13 cellular contexts compared by ENCODE assay signal in the genomic region with DNA sequence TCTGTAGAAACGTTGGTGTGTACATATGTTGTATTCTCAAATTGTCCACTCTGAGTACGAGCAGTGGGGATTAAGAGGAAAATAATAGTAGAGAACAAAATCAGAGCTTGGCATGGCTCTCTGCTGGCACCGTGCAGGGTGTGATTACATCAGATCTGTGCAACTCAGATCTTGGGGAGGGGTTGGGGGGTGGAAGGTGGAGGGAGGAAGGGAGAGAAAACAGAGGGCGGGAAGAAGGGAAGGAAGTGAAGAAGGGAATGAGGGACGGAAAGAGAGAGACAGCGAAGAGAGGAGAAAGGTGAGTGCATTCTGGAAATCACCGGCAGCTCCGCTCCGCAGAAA. TPM values are rescaled to one million over a fixed set of nuclear protein-coding genes. Genes with fewer than 3 reads are reported as not detected.
A peak's percentile ranks its signal among the peaks of the same experiment; 100 is the strongest.
DNase-seq lines count a peak whose midpoint lies in the region; ATAC-seq and TF ChIP-seq lines count a peak whose summit lies in the region.
"Had no signal": no experiment of that assay in that cellular context is flagged by ENCODE, and none has a peak within 500 bp of the region (broad histone marks: within the 10 kb centered on the region; RNA-seq: fewer than 3 reads in every experiment).

No MANE protein-coding gene starts in this region.

- H3K4me1 Mint-ChIP-seq in activated T-cell treated with anti-CD3 and anti-CD28 coated beads, Interleukin-2, amount 50 U/mL, for 72 hours (ENCODE audit: low read depth): peaks cover 5% of the 10 kb centered on the region
- H3K4me1 Mint-ChIP-seq in mesothelial cell of epicardium: peaks cover 11% of the 10 kb centered on the region

- TF ChIP-seq CTCF in epithelial cell of esophagus (IDR thresholded peaks at IDR 0.05; ENCODE audit: insufficient read depth, low read depth, low read length, missing control alignments) (no peak), mesothelial cell of epicardium (IDR thresholded peaks at IDR 0.05; ENCODE audit: unreplicated experiment) (no peak)

- DNase-seq in activated T-cell treated with anti-CD3 and anti-CD28 coated beads, Interleukin-2, amount 50 U/mL, for 72 hours: no peak
- DNase-seq in activated T-cell treated with anti-CD3 and anti-CD28 coated beads, Interleukin-2, amount 50 U/mL, for 1 hour: no peak
- DNase-seq in epithelial cell of esophagus (ENCODE audit: low read depth): no peak
- no peak for DNase-seq in mesothelial cell of epicardium (ENCODE audit: low spot score in 2 of 2, unreplicated experiment in 2 of 2)
- peak; percentile 55 for DNase-seq in ureter (ENCODE audit: low spot score)
- DNase-seq in OCI-M1 (lab: John Stamatoyannopoulos, UW): no peak
- DNase-seq in AG08396 (ENCODE audit: low spot score): no peak
- DNase-seq: activated CD4-positive, CD25-positive, alpha-beta regulatory T cell treated with anti-CD3 and anti-CD28 coated beads, Interleukin-2, amount 50 U/mL, for 72 hours; NCI-H2107; SIG-M5; stimulated activated CD4-positive, alpha-beta T cell treated with anti-CD3 and anti-CD28 coated beads, Interleukin-1b, Interleukin-23, amount 100 ng/mL, for 48 hours; testis had no signal

- H3K9me3 Mint-ChIP-seq in activated T-cell treated with anti-CD3 and anti-CD28 coated beads, Interleukin-2, amount 50 U/mL, for 72 hours: peaks cover 0 to 6% of the 10 kb centered on the region in 2 donors
- peaks cover 20% of the 10 kb centered on the region for H3K9me3 Mint-ChIP-seq in mesothelial cell of epicardium

- H3K4me3 ChIP-seq in epithelial cell of esophagus (ENCODE audit: low read length): peak overlapping the region; percentile 13

- H3K27ac Mint-ChIP-seq in activated T-cell treated with anti-CD3 and anti-CD28 coated beads, Interleukin-2, amount 50 U/mL, for 72 hours: no peak overlapping the region
- H3K27ac Mint-ChIP-seq in mesothelial cell of epicardium: peak overlapping the region; percentile 62

- H3K36me3 Mint-ChIP-seq in activated T-cell treated with anti-CD3 and anti-CD28 coated beads, Interleukin-2, amount 50 U/mL, for 72 hours (ENCODE audit: insufficient read depth in 2 of 2): peaks cover 1 to 9% of the 10 kb centered on the region in 2 donors
- peaks cover 5% of the 10 kb centered on the region for H3K36me3 Mint-ChIP-seq in mesothelial cell of epicardium

- H3K4me3 Mint-ChIP-seq in activated T-cell treated with anti-CD3 and anti-CD28 coated beads, Interleukin-2, amount 50 U/mL, for 72 hours: peak overlapping the region; percentile 9 to 58
- peak overlapping the region; percentile 63 for H3K4me3 Mint-ChIP-seq in mesothelial cell of epicardium

- no peak for ATAC-seq in activated T-cell treated with anti-CD3 and anti-CD28 coated beads, Interleukin-2, amount 50 U/mL, for 72 hours (replicated peaks in 1 of 2)
- ATAC-seq in GM21717 (IDR thresholded peaks at IDR 0.05; ENCODE audit: unreplicated experiment): no peak

- peaks cover 43% of the 10 kb centered on the region for H3K27me3 Mint-ChIP-seq in activated T-cell treated with anti-CD3 and anti-CD28 coated beads, Interleukin-2, amount 50 U/mL, for 72 hours (ENCODE audit: low read depth)
- H3K27me3 Mint-ChIP-seq in mesothelial cell of epicardium (ENCODE audit: low read depth): peaks cover 53% of the 10 kb centered on the region

RNA-seq across cellular contexts. Expression of a gene that starts 30.9 kb away (rescaled TPM):
- 1 to 10 TPM; 2.4 to 2.6 TPM for total RNA-seq in activated T-cell treated with anti-CD3 and anti-CD28 coated beads, Interleukin-2, amount 50 U/mL, for 72 hours
- total RNA-seq in mesothelial cell of epicardium: 39.4 to 42.1 TPM (median 40.2 TPM) in 3 replicates
- total RNA-seq in ureter: 10.6 TPM
